In genomic region chr3:37052860-37053259, GRCh38 we compare ENCODE assay signal across 16 cellular contexts. TPM values are rescaled to one million over a fixed set of nuclear protein-coding genes. Genes with fewer than 3 reads are reported as not detected.
DNase-seq lines count a peak whose midpoint lies in the region; ATAC-seq and TF ChIP-seq lines count a peak whose summit lies in the region.
"Had no signal": no experiment of that assay in that cellular context is flagged by ENCODE, and none has a peak within 500 bp of the region (broad histone marks: within the 10 kb centered on the region; RNA-seq: fewer than 3 reads in every experiment).

No MANE protein-coding gene starts in this region.

- no peaks in the 10 kb centered on the region for H3K9me3 ChIP-seq in CD4-positive, CD25-positive, alpha-beta regulatory T cell (ENCODE audit: control insufficient read depth in 2 of 2, low read length in 2 of 2)
- H3K9me3 ChIP-seq in prostate gland, result no peaks in the 10 kb centered on the region
- H3K9me3 ChIP-seq in uterus, result no peaks in the 10 kb centered on the region
- H3K9me3 ChIP-seq: Caco-2 had no signal

- H3K36me3 ChIP-seq in CD4-positive, CD25-positive, alpha-beta regulatory T cell (ENCODE audit: control insufficient read depth, insufficient read depth, low read length), result peaks cover 77% of the 10 kb centered on the region
- peaks cover 0 to 3% of the 10 kb centered on the region in 2 donors for H3K36me3 ChIP-seq in prostate gland
- no peaks in the 10 kb centered on the region for H3K36me3 ChIP-seq in uterus

- ATAC-seq in CD4-positive, CD25-positive, alpha-beta regulatory T cell (ENCODE audit: low read depth in 2 of 2), result no peak
- ATAC-seq in GM19351 (IDR thresholded peaks at IDR 0.05; ENCODE audit: unreplicated experiment) (no peak), GM21447 (IDR thresholded peaks at IDR 0.05; ENCODE audit: unreplicated experiment) (no peak)
- ATAC-seq: activated T-helper 17 cell treated with anti-CD3 and anti-CD28 coated beads, Interleukin-2, amount 50 U/mL, for 72 hours; naive thymus-derived CD8-positive, alpha-beta T cell had no signal

- peaks cover 46% of the 10 kb centered on the region for H3K36me3 Mint-ChIP-seq in CD4-positive, CD25-positive, alpha-beta regulatory T cell
- peaks cover 54% of the 10 kb centered on the region for H3K36me3 Mint-ChIP-seq in HFFc6 (ENCODE audit: low read depth)

- no peaks in the 10 kb centered on the region for H3K27me3 ChIP-seq in CD4-positive, CD25-positive, alpha-beta regulatory T cell (ENCODE audit: control insufficient read depth, insufficient read depth, low read length)
- H3K27me3 ChIP-seq in dorsolateral prefrontal cortex, result no peaks in the 10 kb centered on the region
- no peaks in the 10 kb centered on the region for H3K27me3 ChIP-seq in prostate gland (replicated peaks; ENCODE audit: insufficient read depth)
- H3K27me3 ChIP-seq in uterus, result no peaks in the 10 kb centered on the region

- DNase-seq in CD4-positive, CD25-positive, alpha-beta regulatory T cell, result no peak
- no peak for DNase-seq in HFFc6
- DNase-seq in dorsolateral prefrontal cortex, result no peak
- peak; percentile 51 for DNase-seq in prostate gland (ENCODE audit: low spot score)
- no peak for DNase-seq in uterus
- DNase-seq: aorta; Caco-2; EL; naive thymus-derived CD8-positive, alpha-beta T cell; RPMI8226; stimulated activated naive CD4-positive, alpha-beta T cell treated with Interleukin-2 at 50 U/mL for 16 hours had no signal

- peak overlapping the region; percentile 17 to 62 (median 60) for H3K27ac Mint-ChIP-seq in CD4-positive, CD25-positive, alpha-beta regulatory T cell
- H3K27ac Mint-ChIP-seq in HFFc6, result 0 out of 2 replicates have a peak overlapping the region, but pooled peaks have one; percentile 44
- H3K27ac Mint-ChIP-seq: activated T-helper 17 cell treated with anti-CD3 and anti-CD28 coated beads, Interleukin-2, amount 50 U/mL, for 72 hours; dendritic cell treated with granulocyte-macrophage colony-stimulating factor and Interleukin-4, amounts not matched to agents 40 ng/mL and 50 ng/mL, for 4 days had no signal

- no peak overlapping the region for H3K4me3 ChIP-seq in CD4-positive, CD25-positive, alpha-beta regulatory T cell (ENCODE audit: low read depth, low read length)
- H3K4me3 ChIP-seq in dorsolateral prefrontal cortex, result peak overlapping the region in 1 of 59 donors; percentile 0
- H3K4me3 ChIP-seq in prostate gland, result no peak overlapping the region
- no peak overlapping the region for H3K4me3 ChIP-seq in uterus

- H3K9me3 Mint-ChIP-seq in CD4-positive, CD25-positive, alpha-beta regulatory T cell, result no peaks in the 10 kb centered on the region
- no peaks in the 10 kb centered on the region for H3K9me3 Mint-ChIP-seq in HFFc6
- H3K9me3 Mint-ChIP-seq: activated T-helper 17 cell treated with anti-CD3 and anti-CD28 coated beads, Interleukin-2, amount 50 U/mL, for 72 hours; dendritic cell treated with granulocyte-macrophage colony-stimulating factor and Interleukin-4, amounts not matched to agents 40 ng/mL and 50 ng/mL, for 4 days; naive thymus-derived CD8-positive, alpha-beta T cell had no signal

- peaks cover 0 to 16% (median 5%) of the 10 kb centered on the region in 4 donors for H3K4me1 Mint-ChIP-seq in CD4-positive, CD25-positive, alpha-beta regulatory T cell
- H3K4me1 Mint-ChIP-seq in HFFc6 (ENCODE audit: low read depth), result peaks cover 49% of the 10 kb centered on the region
- H3K4me1 Mint-ChIP-seq: naive thymus-derived CD8-positive, alpha-beta T cell had no signal

- no peak overlapping the region for H3K4me3 Mint-ChIP-seq in CD4-positive, CD25-positive, alpha-beta regulatory T cell
- H3K4me3 Mint-ChIP-seq in HFFc6, result no peak overlapping the region
- H3K4me3 Mint-ChIP-seq: activated T-helper 17 cell treated with anti-CD3 and anti-CD28 coated beads, Interleukin-2, amount 50 U/mL, for 72 hours; dendritic cell treated with granulocyte-macrophage colony-stimulating factor and Interleukin-4, amounts not matched to agents 40 ng/mL and 50 ng/mL, for 4 days; naive thymus-derived CD8-positive, alpha-beta T cell had no signal

- TF ChIP-seq POLR2A in prostate gland (IDR thresholded peaks at IDR 0.05) (no peak), uterus (IDR thresholded peaks at IDR 0.05) (no peak)

- no peak for TF ChIP-seq CTCF in HFFc6 (IDR thresholded peaks at IDR 0.05)
- TF ChIP-seq CTCF in dorsolateral prefrontal cortex (IDR thresholded peaks at IDR 0.05 in 54 of 56, conservative IDR thresholded peaks at IDR 0.05 in 2 of 56; ENCODE audit: low read depth in 1 of 56, partially characterized antibody in 56 of 56), result no peak
- TF ChIP-seq CTCF in prostate gland (IDR thresholded peaks at IDR 0.05), result no peak
- no peak for TF ChIP-seq CTCF in uterus (IDR thresholded peaks at IDR 0.05)

- no peak overlapping the region for H3K27ac ChIP-seq in CD4-positive, CD25-positive, alpha-beta regulatory T cell (ENCODE audit: insufficient read depth, low read length, poor library complexity, severe bottlenecking)
- peak overlapping the region in 54 of 59 donors; percentile 7 to 86 (median 70) for H3K27ac ChIP-seq in dorsolateral prefrontal cortex
- peak overlapping the region; percentile 61 to 70 for H3K27ac ChIP-seq in prostate gland
- H3K27ac ChIP-seq in uterus, result no peak overlapping the region
- H3K27ac ChIP-seq: epithelial cell of prostate had no signal

- no peaks in the 10 kb centered on the region for H3K4me1 ChIP-seq in CD4-positive, CD25-positive, alpha-beta regulatory T cell (ENCODE audit: control insufficient read depth, insufficient read depth, low read length, poor library complexity, severe bottlenecking)
- peaks cover 8% of the 10 kb centered on the region for H3K4me1 ChIP-seq in prostate gland (replicated peaks)
- peaks cover 0 to 5% of the 10 kb centered on the region in 2 donors for H3K4me1 ChIP-seq in uterus
- H3K4me1 ChIP-seq: Caco-2 had no signal

- intact Hi-C loops in dorsolateral prefrontal cortex (cut with DNase I), result no loop called here
- intact Hi-C loops in prostate gland (cut with DNase I), result no loop called here
- intact Hi-C loops in uterus (cut with DNase I; ENCODE audit: low total_unique reads), result no loop called here

- no peaks in the 10 kb centered on the region for H3K27me3 Mint-ChIP-seq in CD4-positive, CD25-positive, alpha-beta regulatory T cell
- H3K27me3 Mint-ChIP-seq in HFFc6 (ENCODE audit: insufficient read depth), result peaks cover 13% of the 10 kb centered on the region
- H3K27me3 Mint-ChIP-seq: activated T-helper 17 cell treated with anti-CD3 and anti-CD28 coated beads, Interleukin-2, amount 50 U/mL, for 72 hours; dendritic cell treated with granulocyte-macrophage colony-stimulating factor and Interleukin-4, amounts not matched to agents 40 ng/mL and 50 ng/mL, for 4 days; naive thymus-derived CD8-positive, alpha-beta T cell had no signal

RNA-seq across cellular contexts. Expression of gene MLH1, which starts 59.5 kb away (rescaled TPM):
- 34.5 TPM for total RNA-seq in CD4-positive, CD25-positive, alpha-beta regulatory T cell
- polyA plus RNA-seq in CD4-positive, CD25-positive, alpha-beta regulatory T cell, result 10 to 100 TPM; 18.8 to 23.0 (median 22.0) TPM
- 10 to 100 TPM; 28.7 to 38.3 (median 35.1) TPM for total RNA-seq in HFFc6 (2021; fragmentation: NEBNext Ultra II Directional; extraction: Animal tissue kit (Norgen Biotek cat#: 25700))
- total RNA-seq in dorsolateral prefrontal cortex, result 10 to 100 TPM; 21.0 to 55.1 (median 30.6) TPM
- total RNA-seq in prostate gland, result 10 to 100 TPM; 49.5 to 50.3 TPM
- 10 to 100 TPM in 3 of 4 donors, 1 to 10 TPM in 1; 5.9 to 64.3 (median 24.4) TPM for total RNA-seq in uterus

RNA-seq across cellular contexts. Expression of gene EPM2AIP1, which starts 59.9 kb away (rescaled TPM):
- total RNA-seq in CD4-positive, CD25-positive, alpha-beta regulatory T cell, result 34.0 TPM
- 10 to 100 TPM in 1 of 4 donors, 1 to 10 TPM in 3; 3.5 to 10.7 (median 6.9) TPM for polyA plus RNA-seq in CD4-positive, CD25-positive, alpha-beta regulatory T cell
- 10 to 100 TPM; 12.7 to 16.3 (median 14.3) TPM for total RNA-seq in HFFc6 (2021; fragmentation: NEBNext Ultra II Directional; extraction: Animal tissue kit (Norgen Biotek cat#: 25700))
- total RNA-seq in dorsolateral prefrontal cortex, result 10 to 100 TPM; 17.7 to 59.5 (median 45.5) TPM
- total RNA-seq in prostate gland, result 10 to 100 TPM; 13.8 to 14.2 TPM
- total RNA-seq in uterus, result 10 to 100 TPM; 12.3 to 57.0 (median 26.0) TPM

Comparison
In these comparisons a context has a peak if more than half of its experiments do, and no peak if none do; other contexts are left out.
1. H3K27ac ChIP-seq: peak in dorsolateral prefrontal cortex (54 of 59) and prostate gland (2 of 2); none in CD4-positive, CD25-positive, alpha-beta regulatory T cell (single experiment) and uterus (0 of 2).